15 cellular contexts compared by ENCODE assay signal in the genomic region with DNA sequence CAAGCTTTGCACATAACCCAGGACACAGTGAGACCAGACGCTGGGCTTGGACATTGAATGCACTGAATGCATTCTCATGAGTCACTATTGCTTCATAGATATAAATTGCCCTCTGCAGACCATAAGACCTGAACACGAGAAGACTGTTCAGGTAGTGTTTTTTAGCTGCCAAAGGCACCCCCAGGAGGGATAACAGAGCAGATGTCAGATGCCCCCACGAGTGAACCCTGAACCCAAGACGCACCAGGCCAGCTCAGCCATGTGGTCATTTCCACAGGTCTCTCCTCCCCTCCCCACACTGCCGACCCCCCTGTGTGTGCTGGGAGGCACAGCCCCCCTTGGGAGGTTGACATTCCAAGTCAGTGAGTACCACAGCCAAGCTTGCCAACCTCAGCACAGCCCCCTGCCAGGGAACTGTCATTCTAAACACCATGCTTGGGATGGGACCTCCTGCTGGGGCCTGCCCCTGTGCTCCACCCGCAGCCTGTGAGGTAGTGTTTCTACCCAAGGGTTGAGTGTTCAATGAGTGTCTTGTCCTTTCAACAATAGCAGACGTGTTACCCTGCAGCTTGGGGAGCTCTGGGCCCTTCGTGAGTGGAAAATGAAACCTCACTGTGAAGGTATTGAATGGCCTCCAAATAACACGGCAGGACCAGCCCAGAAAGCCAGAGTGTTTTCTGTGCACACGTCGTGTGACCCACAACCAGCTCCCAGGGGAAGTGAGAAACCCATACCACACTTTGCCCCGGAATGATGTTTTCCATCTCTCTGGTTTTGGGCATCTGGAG.
DNase-seq lines count a peak whose midpoint lies in the region; ATAC-seq and TF ChIP-seq lines count a peak whose summit lies in the region.
"Had no signal": no experiment of that assay in that cellular context is flagged by ENCODE, and none has a peak within 500 bp of the region (broad histone marks: within the 10 kb centered on the region; RNA-seq: fewer than 3 reads in every experiment).

No MANE protein-coding gene starts in this region.

- no peak overlapping the region for H3K4me3 Mint-ChIP-seq in activated CD8-positive, alpha-beta memory T cell treated with anti-CD3 and anti-CD28 coated beads, Interleukin-2, amount 10 ng/mL, durations not matched to agents 7 days and 5 days
- H3K4me3 Mint-ChIP-seq: activated CD4-positive, alpha-beta T cell treated with anti-CD3 and anti-CD28 coated beads, Interleukin-2, amount 10 ng/mL, durations not matched to agents 7 days and 5 days; immature natural killer cell had no signal

- no peak for ATAC-seq in activated CD8-positive, alpha-beta memory T cell treated with anti-CD3 and anti-CD28 coated beads, Interleukin-2, amount 10 ng/mL, durations not matched to agents 7 days and 5 days
- peak; percentile 87 for ATAC-seq in SK-N-SH treated with all-trans-retinoic acid at 6 μM for 48 hours
- ATAC-seq in thoracic aorta (ENCODE audit: insufficient number of reproducible peaks, low FRiP score, low read depth): peak; percentile 57
- ATAC-seq in HG02870 (IDR thresholded peaks at IDR 0.05; ENCODE audit: unreplicated experiment): no peak
- no peak for ATAC-seq in HG03378 (IDR thresholded peaks at IDR 0.05; ENCODE audit: unreplicated experiment)
- ATAC-seq: upper lobe of right lung had no signal

- H3K27me3 ChIP-seq in thoracic aorta (replicated peaks; ENCODE audit: insufficient read depth): no peaks in the 10 kb centered on the region
- H3K27me3 ChIP-seq: colonic mucosa, esophagus squamous epithelium, upper lobe of right lung had no signal

- H3K27ac Mint-ChIP-seq in activated CD8-positive, alpha-beta memory T cell treated with anti-CD3 and anti-CD28 coated beads, Interleukin-2, amount 10 ng/mL, durations not matched to agents 7 days and 5 days: no peak overlapping the region
- H3K27ac Mint-ChIP-seq: activated CD4-positive, alpha-beta T cell treated with anti-CD3 and anti-CD28 coated beads, Interleukin-2, amount 10 ng/mL, durations not matched to agents 7 days and 5 days; immature natural killer cell had no signal

- no peak overlapping the region for H3K4me3 ChIP-seq in thoracic aorta
- H3K4me3 ChIP-seq: colonic mucosa, esophagus squamous epithelium, upper lobe of right lung had no signal

- TF ChIP-seq CTCF in thoracic aorta (IDR thresholded peaks at IDR 0.05): no peak

- no peaks in the 10 kb centered on the region for H3K9me3 ChIP-seq in thoracic aorta
- H3K9me3 ChIP-seq: colonic mucosa, esophagus squamous epithelium, upper lobe of right lung had no signal

- no peaks in the 10 kb centered on the region for H3K4me1 Mint-ChIP-seq in activated CD8-positive, alpha-beta memory T cell treated with anti-CD3 and anti-CD28 coated beads, Interleukin-2, amount 10 ng/mL, durations not matched to agents 7 days and 5 days
- H3K4me1 Mint-ChIP-seq: activated CD4-positive, alpha-beta T cell treated with anti-CD3 and anti-CD28 coated beads, Interleukin-2, amount 10 ng/mL, durations not matched to agents 7 days and 5 days; immature natural killer cell had no signal

- H3K36me3 ChIP-seq in thoracic aorta: no peaks in the 10 kb centered on the region
- H3K36me3 ChIP-seq: colonic mucosa, esophagus squamous epithelium, upper lobe of right lung had no signal

- peaks cover 39 to 66% of the 10 kb centered on the region in 2 donors for H3K4me1 ChIP-seq in thoracic aorta (ENCODE audit: control insufficient read depth in 1 of 2, low read depth in 2 of 2)
- H3K4me1 ChIP-seq: colonic mucosa had no signal

- peaks cover 3% of the 10 kb centered on the region for H3K27me3 Mint-ChIP-seq in activated CD8-positive, alpha-beta memory T cell treated with anti-CD3 and anti-CD28 coated beads, Interleukin-2, amount 10 ng/mL, durations not matched to agents 7 days and 5 days

- H3K9me3 Mint-ChIP-seq in activated CD8-positive, alpha-beta memory T cell treated with anti-CD3 and anti-CD28 coated beads, Interleukin-2, amount 10 ng/mL, durations not matched to agents 7 days and 5 days (ENCODE audit: low read depth): no peaks in the 10 kb centered on the region
- H3K9me3 Mint-ChIP-seq: activated CD4-positive, alpha-beta T cell treated with anti-CD3 and anti-CD28 coated beads, Interleukin-2, amount 10 ng/mL, durations not matched to agents 7 days and 5 days had no signal

- H3K27ac ChIP-seq in thoracic aorta: peak overlapping the region; percentile 68 to 69
- H3K27ac ChIP-seq: colonic mucosa, esophagus squamous epithelium, upper lobe of right lung had no signal

- no peaks in the 10 kb centered on the region for H3K36me3 Mint-ChIP-seq in activated CD8-positive, alpha-beta memory T cell treated with anti-CD3 and anti-CD28 coated beads, Interleukin-2, amount 10 ng/mL, durations not matched to agents 7 days and 5 days
- H3K36me3 Mint-ChIP-seq: immature natural killer cell had no signal

- DNase-seq in activated CD8-positive, alpha-beta memory T cell treated with anti-CD3 and anti-CD28 coated beads, Interleukin-2, amount 10 ng/mL, durations not matched to agents 7 days and 5 days: peak; percentile 26
- DNase-seq in activated CD8-positive, alpha-beta memory T cell treated with anti-CD3 and anti-CD28 coated beads, Interleukin-2, amount 50 U/mL, for 48 hours: no peak
- peak; percentile 30 for DNase-seq in fibroblast of peridontal ligament (ENCODE audit: extremely low read depth)
- no peak for DNase-seq in thoracic aorta (ENCODE audit: low spot score)
- DNase-seq in SW 1271 (lab: John Stamatoyannopoulos, UW): no peak
- DNase-seq: activated CD4-positive, alpha-beta T cell treated with anti-CD3 and anti-CD28 coated beads, Interleukin-2, amount 10 ng/mL, durations not matched to agents 7 days and 5 days; activated naive CD4-positive, alpha-beta T cell treated with Interleukin-2 at 50 U/mL for 16 hours; colonic mucosa; esophagus squamous epithelium; immature natural killer cell; stimulated activated CD4-positive, alpha-beta T cell treated with anti-CD3 and anti-CD28 coated beads, Interleukin-1b, Interleukin-23, amount 100 ng/mL, for 48 hours; upper lobe of right lung had no signal

- CTCF ChIA-PET in activated CD8-positive, alpha-beta memory T cell treated with anti-CD3 and anti-CD28 coated beads, Interleukin-2, amount 10 ng/mL, durations not matched to agents 7 days and 5 days (lab: Charles Lee): no interaction called here

TF ChIP-seq in SK-N-SH treated with all-trans-retinoic acid at 6 μM for 48 hours, 23 proteins besides CTCF, POLR2A, EP300 and RAD21 (continues in another document):
- TF ChIP-seq CSDC2 (CRISPR knock-in tag; IDR thresholded peaks at IDR 0.05): no peak
- TF ChIP-seq ISL1 (CRISPR knock-in tag; IDR thresholded peaks at IDR 0.05): no peak
- TF ChIP-seq, protein P1, sequence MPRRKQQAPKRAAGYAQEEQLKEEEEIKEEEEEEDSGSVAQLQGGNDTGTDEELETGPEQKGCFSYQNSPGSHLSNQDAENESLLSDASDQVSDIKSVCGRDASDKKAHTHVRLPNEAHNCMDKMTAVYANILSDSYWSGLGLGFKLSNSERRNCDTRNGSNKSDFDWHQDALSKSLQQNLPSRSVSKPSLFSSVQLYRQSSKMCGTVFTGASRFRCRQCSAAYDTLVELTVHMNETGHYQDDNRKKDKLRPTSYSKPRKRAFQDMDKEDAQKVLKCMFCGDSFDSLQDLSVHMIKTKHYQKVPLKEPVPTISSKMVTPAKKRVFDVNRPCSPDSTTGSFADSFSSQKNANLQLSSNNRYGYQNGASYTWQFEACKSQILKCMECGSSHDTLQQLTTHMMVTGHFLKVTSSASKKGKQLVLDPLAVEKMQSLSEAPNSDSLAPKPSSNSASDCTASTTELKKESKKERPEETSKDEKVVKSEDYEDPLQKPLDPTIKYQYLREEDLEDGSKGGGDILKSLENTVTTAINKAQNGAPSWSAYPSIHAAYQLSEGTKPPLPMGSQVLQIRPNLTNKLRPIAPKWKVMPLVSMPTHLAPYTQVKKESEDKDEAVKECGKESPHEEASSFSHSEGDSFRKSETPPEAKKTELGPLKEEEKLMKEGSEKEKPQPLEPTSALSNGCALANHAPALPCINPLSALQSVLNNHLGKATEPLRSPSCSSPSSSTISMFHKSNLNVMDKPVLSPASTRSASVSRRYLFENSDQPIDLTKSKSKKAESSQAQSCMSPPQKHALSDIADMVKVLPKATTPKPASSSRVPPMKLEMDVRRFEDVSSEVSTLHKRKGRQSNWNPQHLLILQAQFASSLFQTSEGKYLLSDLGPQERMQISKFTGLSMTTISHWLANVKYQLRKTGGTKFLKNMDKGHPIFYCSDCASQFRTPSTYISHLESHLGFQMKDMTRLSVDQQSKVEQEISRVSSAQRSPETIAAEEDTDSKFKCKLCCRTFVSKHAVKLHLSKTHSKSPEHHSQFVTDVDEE (CRISPR knock-in tag; IDR thresholded peaks at IDR 0.05): no peak
- no peak for TF ChIP-seq CSRNP3 (CRISPR knock-in tag; IDR thresholded peaks at IDR 0.05)
- no peak for TF ChIP-seq ZNF8 (CRISPR knock-in tag; IDR thresholded peaks at IDR 0.05)
- TF ChIP-seq OSR1 (CRISPR knock-in tag; IDR thresholded peaks at IDR 0.05): no peak
- no peak for TF ChIP-seq ZNF70 (CRISPR knock-in tag; IDR thresholded peaks at IDR 0.05)
- TF ChIP-seq CREB5 (CRISPR knock-in tag; IDR thresholded peaks at IDR 0.05; ENCODE audit: low read depth): no peak
- TF ChIP-seq ZC3H10 (CRISPR knock-in tag; IDR thresholded peaks at IDR 0.05): no peak
- no peak for TF ChIP-seq ZNF565 (CRISPR knock-in tag; conservative IDR thresholded peaks at IDR 0.05; ENCODE audit: low read depth)
- TF ChIP-seq SNAI2 (CRISPR knock-in tag; IDR thresholded peaks at IDR 0.05): no peak

Comparison
In these comparisons a context has a peak if more than half of its experiments do, and no peak if none do; other contexts are left out.
1. DNase-seq: peak in activated CD8-positive, alpha-beta memory T cell treated with anti-CD3 and anti-CD28 coated beads, Interleukin-2, amount 10 ng/mL, durations not matched to agents 7 days and 5 days (single experiment) and fibroblast of peridontal ligament (single experiment); none in activated CD8-positive, alpha-beta memory T cell treated with anti-CD3 and anti-CD28 coated beads, Interleukin-2, amount 50 U/mL, for 48 hours (single experiment), thoracic aorta (single experiment) and SW 1271 (0 of 2).
2. ATAC-seq: peak in SK-N-SH treated with all-trans-retinoic acid at 6 μM for 48 hours (single experiment) and thoracic aorta (single experiment); none in activated CD8-positive, alpha-beta memory T cell treated with anti-CD3 and anti-CD28 coated beads, Interleukin-2, amount 10 ng/mL, durations not matched to agents 7 days and 5 days (single experiment), HG02870 (single experiment) and HG03378 (single experiment).